ENCODE assay signal across 15 cellular contexts in the genomic region with DNA sequence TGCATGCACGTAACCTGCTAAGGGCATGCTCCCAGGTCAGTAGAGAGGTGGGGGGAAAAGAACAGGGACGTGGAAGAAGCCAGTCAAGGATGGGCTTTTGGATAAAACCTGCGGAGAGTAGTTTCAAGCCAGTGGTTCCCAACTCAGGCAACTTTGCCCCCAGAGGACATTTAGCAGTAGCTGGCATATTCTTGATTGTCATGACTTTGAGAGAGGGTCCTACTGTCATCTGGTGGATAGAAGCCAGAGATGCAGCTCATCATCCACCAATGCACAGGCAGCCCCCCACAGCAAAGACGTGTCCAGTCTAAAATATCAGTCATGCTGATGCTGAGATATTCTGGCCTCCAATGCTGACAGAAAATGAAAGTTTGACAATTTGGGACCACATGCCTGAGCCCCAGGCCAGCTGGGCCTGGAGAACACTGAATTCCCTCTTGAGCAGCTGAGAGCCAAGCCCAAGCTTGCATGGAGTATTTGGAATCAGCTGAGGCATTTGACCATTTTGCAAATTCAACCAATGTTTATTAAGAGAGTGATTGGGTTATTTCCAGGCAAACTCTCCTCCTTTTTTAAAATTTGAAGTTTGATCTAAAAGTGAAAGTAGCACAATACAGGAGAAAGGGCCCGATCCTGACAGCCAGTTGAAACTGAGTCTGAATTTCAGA.
DNase-seq lines count a peak whose midpoint lies in the region; ATAC-seq and TF ChIP-seq lines count a peak whose summit lies in the region.
"Had no signal": no experiment of that assay in that cellular context is flagged by ENCODE, and none has a peak within 500 bp of the region (broad histone marks: within the 10 kb centered on the region; RNA-seq: fewer than 3 reads in every experiment).

No MANE protein-coding gene starts in this region.

- H3K4me3 ChIP-seq in BE2C (ENCODE audit: low read depth, low read length) (no peak overlapping the region), adipocyte (ENCODE audit: low read length) (peak overlapping the region; percentile 5)
- H3K4me3 ChIP-seq: ascending aorta, lower lobe of right lung had no signal

- no peak overlapping the region for H3K9ac ChIP-seq in adipocyte (ENCODE audit: low read length)

- no peaks in the 10 kb centered on the region for H3K27me3 ChIP-seq in BE2C
- peaks cover 11% of the 10 kb centered on the region for H3K27me3 ChIP-seq in adipocyte (replicated peaks; ENCODE audit: control insufficient read depth, insufficient read depth, low read length)
- H3K27me3 ChIP-seq: ascending aorta had no signal

- ATAC-seq in GM18868 (IDR thresholded peaks at IDR 0.05; ENCODE audit: unreplicated experiment): peak; percentile 49
- ATAC-seq: activated CD8-positive, alpha-beta memory T cell treated with anti-CD3 and anti-CD28 coated beads, Interleukin-2, amount 10 ng/mL, durations not matched to agents 7 days and 5 days; lower lobe of right lung had no signal

- H3K9me3 ChIP-seq in BE2C (no peaks in the 10 kb centered on the region), adipocyte (ENCODE audit: control insufficient read depth, low read length) (no peaks in the 10 kb centered on the region)
- H3K9me3 ChIP-seq: ascending aorta, lower lobe of right lung had no signal

- H3K36me3 ChIP-seq in BE2C: no peaks in the 10 kb centered on the region
- H3K36me3 ChIP-seq in adipocyte (ENCODE audit: control insufficient read depth, insufficient read depth, low read length, severe bottlenecking): no peaks in the 10 kb centered on the region
- H3K36me3 ChIP-seq: ascending aorta, lower lobe of right lung had no signal

- TF ChIP-seq CTCF in BE2C (IDR thresholded peaks at IDR 0.05; ENCODE audit: low read depth, low read length): peak; percentile 39

- DNase-seq in BE2C: no peak
- DNase-seq in adipocyte (ENCODE audit: low read depth): no peak
- DNase-seq in midbrain (lab: John Stamatoyannopoulos, UW): peak; percentile 0
- no peak for DNase-seq in NCI-H345 treated with DMSO at 0.1 percent for 48 hours (lab: John Stamatoyannopoulos, UW; ENCODE audit: unreplicated experiment)
- no peak for DNase-seq in stimulated activated naive CD4-positive, alpha-beta T cell (lab: John Stamatoyannopoulos, UW)
- no peak for DNase-seq in activated T-cell treated with anti-CD3 and anti-CD28 coated beads, Interleukin-2, amount 50 U/mL, for 1 hour
- no peak for DNase-seq in NK-92 (lab: John Stamatoyannopoulos, UW; ENCODE audit: unreplicated experiment)
- DNase-seq: activated CD8-positive, alpha-beta memory T cell treated with anti-CD3 and anti-CD28 coated beads, Interleukin-2, amount 10 ng/mL, durations not matched to agents 7 days and 5 days; activated gamma-delta T cell; AML-193; lower lobe of right lung; nephron progenitor cell; T-helper 9 cell had no signal

- no peaks in the 10 kb centered on the region; the same call in 1 of the 2 replicates for H3K4me1 ChIP-seq in BE2C
- peaks cover 20% of the 10 kb centered on the region for H3K4me1 ChIP-seq in adipocyte (ENCODE audit: control insufficient read depth, insufficient read depth, low read length)
- H3K4me1 ChIP-seq: ascending aorta, lower lobe of right lung had no signal
